ENCODE assay signal across 1 cellular context in genomic region chr19:19732579-19733501, GRCh38.
TF ChIP-seq lines count a peak whose summit lies in the region.

Gene ZNF14, minus strand, starts transcription at chr19:19733112. Its CDS starts 154 bp downstream, at chr19:19732958.

TF ChIP-seq in WTC11, 78 proteins besides CTCF, POLR2A, EP300 and RAD21 (continued from another document):
- TF ChIP-seq ARID4B (CRISPR knock-in tag; IDR thresholded peaks at IDR 0.05; ENCODE audit: borderline replicate concordance), result peak; percentile 65; the same call in 1 of the 2 replicates
- TF ChIP-seq ZNF121 (CRISPR knock-in tag; IDR thresholded peaks at IDR 0.05), result no peak
- TF ChIP-seq TEAD1 (CRISPR knock-in tag; IDR thresholded peaks at IDR 0.05), result peak; percentile 53; the same call in 1 of the 2 replicates
- no peak for TF ChIP-seq ZNF219 (CRISPR knock-in tag; IDR thresholded peaks at IDR 0.05; ENCODE audit: borderline replicate concordance)
